ENCODE assay signal across 23 cellular contexts in the genomic region with DNA sequence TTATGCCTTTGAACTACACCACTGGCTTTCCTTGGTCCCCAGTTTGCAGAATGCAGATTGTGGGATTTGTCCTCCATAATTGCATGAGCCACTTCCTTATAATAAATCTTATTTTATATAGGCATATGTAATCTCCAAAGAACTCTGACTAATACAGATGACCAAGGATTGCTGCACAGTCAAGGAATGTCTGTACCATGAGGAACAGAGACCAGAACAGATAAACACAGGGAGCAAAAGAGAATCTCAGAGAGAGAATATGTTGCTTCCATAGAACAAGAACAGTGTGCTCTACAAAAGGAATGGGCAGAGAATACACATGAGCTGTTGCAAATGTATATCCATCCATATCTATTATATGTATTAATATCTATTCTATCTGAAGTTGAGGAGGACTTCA.
"Had no signal": no experiment of that assay in that cellular context is flagged by ENCODE, and none has a peak within 500 bp of the region (broad histone marks: within the 10 kb centered on the region; RNA-seq: fewer than 3 reads in every experiment).

No MANE protein-coding gene starts in this region.

- FAIRE-seq: colon, endothelial cell of umbilical vein, kidney, small intestine, urothelium cell line had no signal

- H3K36me3 ChIP-seq: esophagus muscularis mucosa, gastroesophageal sphincter, heart left ventricle, lower lobe of right lung, right lobe of liver, stomach, suprapubic skin, transverse colon had no signal

- H3K9me3 ChIP-seq: lower lobe of right lung, mucosa of descending colon, right lobe of liver, suprapubic skin, transverse colon had no signal

- H3K27ac ChIP-seq: dorsolateral prefrontal cortex, esophagus muscularis mucosa, gastroesophageal sphincter, heart left ventricle, lower lobe of right lung, right lobe of liver, stomach, suprapubic skin, transverse colon had no signal

- DNase-seq: activated gamma-delta T cell treated with Interleukin-2 at 50 U/mL for 16 hours; activated T-cell treated with anti-CD3 and anti-CD28 coated beads, Interleukin-2, amount 50 U/mL, for 1 hour; aorta; central memory CD4-positive, alpha-beta T cell; dorsolateral prefrontal cortex; effector memory CD8-positive, alpha-beta T cell; heart left ventricle; kidney; lower lobe of right lung; mesendoderm; mucosa of descending colon; occipital lobe; right lobe of liver; small intestine; stimulated activated CD4-positive, alpha-beta T cell treated with anti-CD3 and anti-CD28 coated beads, Interleukin-15, amount 100 ng/mL, for 24 hours; stomach; transverse colon had no signal

- H3K4me1 ChIP-seq: right lobe of liver had no signal

- H3K4me3 ChIP-seq: dorsolateral prefrontal cortex, esophagus muscularis mucosa, gastroesophageal sphincter, heart left ventricle, lower lobe of right lung, mucosa of descending colon, right lobe of liver, stomach, suprapubic skin, transverse colon had no signal
